8 cellular contexts compared by ENCODE assay signal in genomic region chr6:30727920-30728605, GRCh38. TPM values are rescaled to one million over a fixed set of nuclear protein-coding genes. Genes with fewer than 3 reads are reported as not detected.
DNase-seq lines count a peak whose midpoint lies in the region; ATAC-seq, FAIRE-seq and TF ChIP-seq lines count a peak whose summit lies in the region.

No MANE protein-coding gene starts in this region.

- H3K4me3 ChIP-seq in CD8-positive, alpha-beta memory T cell (ENCODE audit: low read length): no peak overlapping the region
- no peak overlapping the region for H3K4me3 ChIP-seq in Karpas-422 (ENCODE audit: low read length)
- H3K4me3 ChIP-seq in small intestine (ENCODE audit: low read depth in 1 of 2, low read length in 2 of 2): no peak overlapping the region

- no peaks in the 10 kb centered on the region for H3K27me3 Mint-ChIP-seq in CD8-positive, alpha-beta memory T cell
- peaks cover 46% of the 10 kb centered on the region for H3K27me3 Mint-ChIP-seq in neural crest cell (ENCODE audit: low read depth)

- TF ChIP-seq CTCF in neural crest cell (conservative IDR thresholded peaks at IDR 0.05): peak; percentile 30

- H3K4me1 Mint-ChIP-seq in CD8-positive, alpha-beta memory T cell: peaks cover 36 to 63% (median 43%) of the 10 kb centered on the region in 3 donors
- peaks cover 51% of the 10 kb centered on the region for H3K4me1 Mint-ChIP-seq in neural crest cell

- CTCF ChIA-PET in CD8-positive, alpha-beta memory T cell (lab: Charles Lee): interaction anchor here (1.0 to 17.1 kb wide), 4 partner anchors 16 to 246 kb away, joined by 3 to 697 read pairs (median 4); partner anchors contain the start of genes DHX16 and IER3

- peaks cover 11% of the 10 kb centered on the region for H4K20me1 ChIP-seq in Karpas-422 (ENCODE audit: insufficient read depth, low read depth, low read length)

- no peaks in the 10 kb centered on the region for H3K9me3 ChIP-seq in CD8-positive, alpha-beta memory T cell (ENCODE audit: low read length)
- H3K9me3 ChIP-seq in Karpas-422 (ENCODE audit: low read length) (no peaks in the 10 kb centered on the region), small intestine (ENCODE audit: control insufficient read depth, low read depth) (no peaks in the 10 kb centered on the region)

- no peak overlapping the region for H3K9ac ChIP-seq in Karpas-422 (ENCODE audit: low read length)

- H3K36me3 ChIP-seq in CD8-positive, alpha-beta memory T cell (ENCODE audit: insufficient read depth, low read length): peaks cover 48% of the 10 kb centered on the region
- H3K36me3 ChIP-seq in Karpas-422 (ENCODE audit: insufficient read depth, low read length) (peaks cover 33% of the 10 kb centered on the region), small intestine (ENCODE audit: control insufficient read depth in 2 of 2, insufficient read depth in 2 of 2, low read length in 2 of 2) (peaks cover 9 to 23% of the 10 kb centered on the region in 2 donors)

- no peak for FAIRE-seq in small intestine (lab: Jason Lieb, UNC)

- H3K4me1 ChIP-seq in CD8-positive, alpha-beta memory T cell (ENCODE audit: insufficient read depth, low read length): peaks cover 31% of the 10 kb centered on the region
- H3K4me1 ChIP-seq in Karpas-422 (ENCODE audit: low read length) (peaks cover 7% of the 10 kb centered on the region), small intestine (ENCODE audit: control insufficient read depth in 2 of 2, insufficient read depth in 1 of 2, low read depth in 1 of 2, low read length in 1 of 2) (no peaks in the 10 kb centered on the region)

- peaks cover 3 to 82% (median 19%) of the 10 kb centered on the region in 3 donors for H3K36me3 Mint-ChIP-seq in CD8-positive, alpha-beta memory T cell
- H3K36me3 Mint-ChIP-seq in neural crest cell (ENCODE audit: low read depth): peaks cover 42% of the 10 kb centered on the region

- no peak overlapping the region for H3K4me2 ChIP-seq in Karpas-422 (ENCODE audit: low read depth, low read length, poor library complexity, severe bottlenecking)

- H3K9me2 ChIP-seq in Karpas-422 (replicated peaks; ENCODE audit: insufficient read depth, low read length): no peaks in the 10 kb centered on the region

- H2AFZ ChIP-seq in Karpas-422 (ENCODE audit: low read length): no peak overlapping the region

- H3K27ac ChIP-seq in CD8-positive, alpha-beta memory T cell (ENCODE audit: low read depth, low read length): no peak overlapping the region
- H3K27ac ChIP-seq in Karpas-422 (ENCODE audit: low read length): no peak overlapping the region
- H3K27ac ChIP-seq in small intestine (ENCODE audit: low read depth in 1 of 2, low read length in 1 of 2): no peak overlapping the region

- H3K79me2 ChIP-seq in Karpas-422 (ENCODE audit: low read length): peaks cover 4% of the 10 kb centered on the region; the same call in 1 of the 2 replicates

- 72 to 80% (median 74%) methylated on average over 9 of the region's 9 CpGs for WGBS in small intestine, 3 donors

- H3K27me3 ChIP-seq in CD8-positive, alpha-beta memory T cell (ENCODE audit: insufficient read depth, low read length, poor library complexity, severe bottlenecking): no peaks in the 10 kb centered on the region
- H3K27me3 ChIP-seq in Karpas-422 (ENCODE audit: low read length) (no peaks in the 10 kb centered on the region), small intestine (ENCODE audit: control insufficient read depth in 2 of 2, insufficient read depth in 2 of 2, low read length in 2 of 2) (no peaks in the 10 kb centered on the region)

- POLR2A ChIA-PET in CD8-positive, alpha-beta memory T cell (lab: Charles Lee): interaction anchor here (0.7 to 0.9 kb wide), 3 partner anchors 85 to 800 kb away, joined by 4 to 5 read pairs (median 5); no protein-coding TSS in a partner anchor

- no peaks in the 10 kb centered on the region for H3K9me3 Mint-ChIP-seq in CD8-positive, alpha-beta memory T cell
- H3K9me3 Mint-ChIP-seq in neural crest cell: peaks cover 2% of the 10 kb centered on the region

- no peak for DNase-seq in CD8-positive, alpha-beta memory T cell
- DNase-seq in Karpas-422 (peak; percentile 65), astrocyte of the hippocampus (ENCODE audit: low read depth, low spot score) (peak; percentile 53), neural crest cell (ENCODE audit: low read depth, low spot score) (no peak), small intestine (no peak)
- no peak for DNase-seq in activated CD8-positive, alpha-beta memory T cell treated with anti-CD3 and anti-CD28 coated beads, Interleukin-2, amount 50 U/mL, for 4 hours

- no peak overlapping the region for H3K4me3 Mint-ChIP-seq in CD8-positive, alpha-beta memory T cell
- peak overlapping the region; percentile 99 for H3K4me3 Mint-ChIP-seq in neural crest cell

- ATAC-seq in GM19023 (IDR thresholded peaks at IDR 0.05; ENCODE audit: unreplicated experiment) (no peak), GM21723 (IDR thresholded peaks at IDR 0.05; ENCODE audit: unreplicated experiment) (no peak)

- H3K27ac Mint-ChIP-seq in CD8-positive, alpha-beta memory T cell: peak overlapping the region; percentile 25 to 90 (median 52)
- H3K27ac Mint-ChIP-seq in neural crest cell (ENCODE audit: unreplicated experiment): no peak overlapping the region

RNA-seq across cellular contexts. Expression of gene TUBB, which starts 7.9 kb away (rescaled TPM):
- total RNA-seq in CD8-positive, alpha-beta memory T cell: 1,000 to 10,000 TPM; 1,610 to 1,639 TPM
- 136 TPM for polyA plus RNA-seq in CD8-positive, alpha-beta memory T cell
- 403 and 427 TPM in 2 replicates for total RNA-seq in Karpas-422 (2014; rRNA removed; shearing (Covaris generic); ENCODE audit: low replicate concordance)
- 1,986 and 2,086 TPM in 2 replicates for total RNA-seq in neural crest cell
- polyA plus RNA-seq in small intestine: 100 to 1,000 TPM in 1 of 3 donors, 10 to 100 TPM in 2; 47.0 to 306 (median 70.5) TPM

RNA-seq across cellular contexts. Expression of gene MDC1, which starts 11.0 kb away (rescaled TPM):
- 10 to 100 TPM; 59.4 to 71.1 TPM for total RNA-seq in CD8-positive, alpha-beta memory T cell
- 6.4 TPM for polyA plus RNA-seq in CD8-positive, alpha-beta memory T cell
- 9.4 and 11.0 TPM in 2 replicates for total RNA-seq in Karpas-422 (2014; rRNA removed; shearing (Covaris generic); ENCODE audit: low replicate concordance)
- total RNA-seq in neural crest cell: 104 and 107 TPM in 2 replicates
- 10 to 100 TPM in 1 of 3 donors, 1 to 10 TPM in 2; 1.8 to 12.1 (median 3.2) TPM for polyA plus RNA-seq in small intestine

RNA-seq across cellular contexts. Expression of gene FLOT1, which starts 14.4 kb away (rescaled TPM):
- 100 to 1,000 TPM; 154 to 155 TPM for total RNA-seq in CD8-positive, alpha-beta memory T cell
- polyA plus RNA-seq in CD8-positive, alpha-beta memory T cell: 104 TPM
- 58.2 and 103 TPM in 2 replicates for total RNA-seq in Karpas-422 (2014; rRNA removed; shearing (Covaris generic); ENCODE audit: low replicate concordance)
- total RNA-seq in neural crest cell: 100 and 106 TPM in 2 replicates
- 100 to 1,000 TPM; 134 to 166 (median 153) TPM for polyA plus RNA-seq in small intestine

RNA-seq across cellular contexts. Expression of gene IER3, which starts 16.3 kb away (rescaled TPM):
- 100 to 1,000 TPM; 267 to 294 TPM for total RNA-seq in CD8-positive, alpha-beta memory T cell
- 0.58 TPM for polyA plus RNA-seq in CD8-positive, alpha-beta memory T cell
- 0.19 and 0.54 TPM in 2 replicates for total RNA-seq in Karpas-422 (2014; rRNA removed; shearing (Covaris generic); ENCODE audit: low replicate concordance)
- 4.8 and 6.3 TPM in 2 replicates for total RNA-seq in neural crest cell
- 10 to 100 TPM; 13.6 to 69.5 (median 15.7) TPM for polyA plus RNA-seq in small intestine

RNA-seq across cellular contexts. Expression of gene NRM, which starts 37.3 kb away (rescaled TPM):
- 10 to 100 TPM; 28.1 to 29.2 TPM for total RNA-seq in CD8-positive, alpha-beta memory T cell
- 11.7 TPM for polyA plus RNA-seq in CD8-positive, alpha-beta memory T cell
- 16.9 and 38.1 TPM in 2 replicates for total RNA-seq in Karpas-422 (2014; rRNA removed; shearing (Covaris generic); ENCODE audit: low replicate concordance)
- total RNA-seq in neural crest cell: 66.5 and 69.2 TPM in 2 replicates
- 10 to 100 TPM in 1 of 3 donors, 1 to 10 TPM in 2; 1.1 to 14.2 (median 2.7) TPM for polyA plus RNA-seq in small intestine

Comparison
In these comparisons a context has a peak if more than half of its experiments do, and no peak if none do; other contexts are left out.
1. DNase-seq: peak in Karpas-422 (single experiment) and astrocyte of the hippocampus (single experiment); none in CD8-positive, alpha-beta memory T cell (0 of 5), neural crest cell (single experiment), activated CD8-positive, alpha-beta memory T cell treated with anti-CD3 and anti-CD28 coated beads, Interleukin-2, amount 50 U/mL, for 4 hours (single experiment) and small intestine (single experiment).